In the genomic region with DNA sequence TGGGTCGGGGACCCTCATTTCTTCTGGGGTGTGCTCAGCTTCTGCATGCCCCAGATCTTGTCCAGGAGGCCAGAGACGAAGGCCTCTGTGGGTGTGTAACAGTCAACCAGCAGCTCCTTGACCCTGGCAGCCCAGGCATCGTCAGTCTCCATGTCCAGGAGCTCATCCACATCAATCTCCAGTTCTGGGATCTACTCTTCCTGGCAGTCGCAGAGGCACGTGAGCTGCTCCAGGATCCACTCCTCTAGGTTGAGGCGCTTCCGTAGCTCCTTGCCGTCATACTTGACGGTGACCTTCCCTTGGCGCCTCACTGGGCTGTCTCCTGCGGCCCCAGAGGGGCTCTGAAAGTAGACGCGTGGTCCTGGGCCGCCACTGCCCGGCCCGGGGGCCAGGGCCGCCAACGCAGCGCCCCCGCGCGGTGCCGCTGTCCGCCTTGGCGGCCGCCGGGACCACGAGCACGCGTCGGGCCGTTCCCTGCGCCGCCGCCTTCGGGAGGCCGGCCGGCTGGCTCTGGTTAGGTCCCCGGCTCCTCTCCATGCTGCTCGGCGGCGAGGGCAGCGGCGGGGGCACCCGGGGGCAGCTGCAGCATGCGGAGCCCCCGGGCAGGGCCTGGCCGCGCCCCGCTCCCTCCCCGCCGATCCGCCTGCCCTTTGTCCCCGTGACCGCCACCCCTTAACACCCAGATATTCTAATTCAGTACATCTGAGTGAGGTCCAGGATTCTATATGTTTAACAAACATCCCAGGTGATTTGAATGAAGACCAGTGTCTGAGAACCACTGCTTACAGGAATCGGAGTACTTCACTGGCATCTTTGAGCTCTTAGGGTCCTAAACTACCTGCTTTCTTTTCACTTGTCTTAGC, we compare ENCODE assay signal across 9 cellular contexts.
A peak's percentile ranks its signal among the peaks of the same experiment; 100 is the strongest.
DNase-seq lines count a peak whose midpoint lies in the region; ATAC-seq and TF ChIP-seq lines count a peak whose summit lies in the region.
"Had no signal": no experiment of that assay in that cellular context is flagged by ENCODE, and none has a peak within 500 bp of the region (broad histone marks: within the 10 kb centered on the region; RNA-seq: fewer than 3 reads in every experiment).

No MANE protein-coding gene starts in this region.

- H3K27me3 Mint-ChIP-seq in CD8-positive, alpha-beta T cell (ENCODE audit: low read depth) = peaks cover 19% of the 10 kb centered on the region
- H3K27me3 Mint-ChIP-seq in naive B cell = peaks cover 9 to 31% (median 22%) of the 10 kb centered on the region in 3 donors

- no peaks in the 10 kb centered on the region for H3K36me3 Mint-ChIP-seq in CD8-positive, alpha-beta T cell
- no peaks in the 10 kb centered on the region for H3K36me3 Mint-ChIP-seq in naive B cell

- no peak for TF ChIP-seq CTCF in CD8-positive, alpha-beta T cell (IDR thresholded peaks at IDR 0.05)

- no peaks in the 10 kb centered on the region for H3K9me3 ChIP-seq in CD8-positive, alpha-beta T cell (ENCODE audit: low read length)

- no peak for DNase-seq in CD8-positive, alpha-beta T cell
- DNase-seq in HT-29 (ENCODE audit: low spot score) (peak; percentile 59), dermis blood vessel endothelial cell (peak; percentile 38), naive B cell (no peak), GDM1 (lab: John Stamatoyannopoulos, UW) (no peak)
- DNase-seq: stimulated activated CD4-positive, alpha-beta T cell treated with anti-CD3 and anti-CD28 coated beads, Interleukin-4, amount 100 ng/mL, for 24 hours had no signal

- POLR2A ChIA-PET in CD8-positive, alpha-beta T cell (lab: Charles Lee) = no interaction called here

- H3K27ac ChIP-seq in CD8-positive, alpha-beta T cell (ENCODE audit: low read depth, low read length) = no peak overlapping the region

- CTCF ChIA-PET in CD8-positive, alpha-beta T cell (lab: Charles Lee) = interaction anchor here (1.0 to 2.9 kb wide), 4 partner anchors 14 to 348 kb away, joined by 4 to 10 read pairs (median 4); no protein-coding TSS in a partner anchor

- no peaks in the 10 kb centered on the region for H3K9me3 Mint-ChIP-seq in CD8-positive, alpha-beta T cell
- H3K9me3 Mint-ChIP-seq in naive B cell = no peaks in the 10 kb centered on the region

- H3K27me3 ChIP-seq in CD8-positive, alpha-beta T cell (ENCODE audit: insufficient read depth, low read length) = peaks cover 8% of the 10 kb centered on the region

- H3K36me3 ChIP-seq in CD8-positive, alpha-beta T cell (ENCODE audit: insufficient read depth, low read length) = no peaks in the 10 kb centered on the region

- H3K27ac Mint-ChIP-seq in CD8-positive, alpha-beta T cell = no peak overlapping the region
- H3K27ac Mint-ChIP-seq in naive B cell = peak overlapping the region in 1 of 6 donors; percentile 71

- peaks cover 4% of the 10 kb centered on the region for H3K4me1 Mint-ChIP-seq in CD8-positive, alpha-beta T cell (ENCODE audit: low read depth)
- H3K4me1 Mint-ChIP-seq in naive B cell = peaks cover 0 to 6% (median 0%) of the 10 kb centered on the region in 3 donors

- intact Hi-C loops in CD8-positive, alpha-beta T cell (cut with DNase I, micrococcal nuclease) = loop anchor here in 1 of 2 experiments (5.0 to 10.0 kb wide), 2 partner anchors 549 to 897 kb away; no protein-coding TSS in a partner anchor

- no peaks in the 10 kb centered on the region for H3K4me1 ChIP-seq in CD8-positive, alpha-beta T cell (ENCODE audit: insufficient read depth, low read length)

- H3K4me3 ChIP-seq in CD8-positive, alpha-beta T cell (ENCODE audit: low read depth, low read length) = no peak overlapping the region

- ATAC-seq in CD8-positive, alpha-beta T cell = no peak
- ATAC-seq in naive B cell (ENCODE audit: low read depth in 2 of 2) = peak; percentile 40 to 51
- ATAC-seq in GM21529 (IDR thresholded peaks at IDR 0.05; ENCODE audit: unreplicated experiment) = no peak
- no peak for ATAC-seq in GM21825 (IDR thresholded peaks at IDR 0.05; ENCODE audit: unreplicated experiment)
- no peak for ATAC-seq in HG03342 (IDR thresholded peaks at IDR 0.05; ENCODE audit: unreplicated experiment)

- H3K4me3 Mint-ChIP-seq in CD8-positive, alpha-beta T cell = peak overlapping the region; percentile 73
- peak overlapping the region in 7 of 8 donors; percentile 0 to 86 (median 58) for H3K4me3 Mint-ChIP-seq in naive B cell

Comparison
In these comparisons a context has a peak if more than half of its experiments do, and no peak if none do; other contexts are left out.
1. ATAC-seq: peak in naive B cell (2 of 2); none in CD8-positive, alpha-beta T cell (single experiment), GM21529 (single experiment), GM21825 (single experiment) and HG03342 (single experiment).
2. DNase-seq: peak in HT-29 (single experiment) and dermis blood vessel endothelial cell (single experiment); none in CD8-positive, alpha-beta T cell (0 of 7), naive B cell (single experiment) and GDM1 (single experiment).